34 cellular contexts compared by ENCODE assay signal in genomic region chr10:128701381-128701780, GRCh38.
"Had no signal": no experiment of that assay in that cellular context is flagged by ENCODE, and none has a peak within 500 bp of the region (broad histone marks: within the 10 kb centered on the region; RNA-seq: fewer than 3 reads in every experiment).

No MANE protein-coding gene starts in this region.

- H3K4me3 ChIP-seq: adrenal gland, ascending aorta had no signal

- H3K4me3 Mint-ChIP-seq: activated B cell treated with CpG ODN at 0.5 μM for 24 hours; activated CD4-positive, alpha-beta memory T cell treated with anti-CD3 and anti-CD28 coated beads for 36 hours; activated CD4-positive, alpha-beta T cell treated with anti-CD3 and anti-CD28 coated beads, Interleukin-2, amount 10 ng/mL, durations not matched to agents 24 days and 14 days; activated CD8-positive, alpha-beta T cell treated with anti-CD3 and anti-CD28 coated beads for 36 hours; activated naive CD4-positive, alpha-beta T cell treated with anti-CD3 and anti-CD28 coated beads for 36 hours; activated naive CD8-positive, alpha-beta T cell treated with anti-CD3 and anti-CD28 coated beads for 36 hours; activated T-cell treated with anti-CD3 and anti-CD28 coated beads, Interleukin-2, amount 50 U/mL, for 4 hours; activated T-cell treated with anti-CD3 and anti-CD28 coated beads, Interleukin-2, amount 50 U/mL, for 72 hours; activated T-helper 1 cell treated with anti-CD3 and anti-CD28 coated beads, Interleukin-12 subunit alpha, Interleukin-12 subunit beta, Interleukin-2, Interleukin-4 antibody, amounts not matched to agents 30 ng/mL and 10 ng/mL and 1 ng/mL, durations not matched to agents 14 hours and 24 hours and 36 hours; activated T-helper 17 cell treated with anti-CD3 and anti-CD28 coated beads, Interleukin-2, amount 50 U/mL, for 72 hours; brain; T-helper 1 cell treated with Interleukin-12 subunit alpha and Interleukin-12 subunit beta and Interleukin-4 antibody, amounts not matched to agents 30 μg/mL and 1 μg/mL, for 36 hours; T-helper 2 cell treated with Interferon-gamma antibody and Interleukin-4, amounts not matched to agents 5 μg/mL and 100 μg/mL, for 36 hours had no signal

- DNase-seq: activated B cell treated with CpG ODN at 0.5 μM for 24 hours; activated CD4-positive, alpha-beta memory T cell treated with anti-CD3 and anti-CD28 coated beads for 36 hours; activated CD4-positive, alpha-beta T cell treated with anti-CD3 and anti-CD28 coated beads for 4 hours; activated CD4-positive, alpha-beta T cell treated with anti-CD3 and anti-CD28 coated beads, Interleukin-2, amount 10 ng/mL, durations not matched to agents 24 days and 14 days; activated CD4-positive, alpha-beta T cell treated with anti-CD3 and anti-CD28 coated beads, Interleukin-2, amount 50 U/mL, for 1 hour; activated CD4-positive, alpha-beta T cell treated with anti-CD3 and anti-CD28 coated beads, Interleukin-2, amount 50 U/mL, for 4 hours; activated CD4-positive, CD25-positive, alpha-beta regulatory T cell treated with anti-CD3 and anti-CD28 coated beads, Interleukin-2, amount 50 U/mL, for 72 hours; activated CD8-positive, alpha-beta memory T cell treated with anti-CD3 and anti-CD28 coated beads, Interleukin-2, amount 50 U/mL, for 4 hours; activated CD8-positive, alpha-beta T cell treated with anti-CD3 and anti-CD28 coated beads for 36 hours; activated effector memory CD4-positive, alpha-beta T cell treated with anti-CD3 and anti-CD28 coated beads, Interleukin-2, amount 50 U/mL, for 16 hours; activated gamma-delta T cell treated with Interleukin-2 at 50 U/mL for 16 hours; activated naive CD4-positive, alpha-beta T cell; activated naive CD4-positive, alpha-beta T cell treated with anti-CD3 and anti-CD28 coated beads for 36 hours; activated naive CD4-positive, alpha-beta T cell treated with anti-CD3 and anti-CD28 coated beads, Interleukin-2, amount 50 U/mL, for 16 hours; activated naive CD8-positive, alpha-beta T cell treated with anti-CD3 and anti-CD28 coated beads for 36 hours; activated T-cell treated with anti-CD3 and anti-CD28 coated beads for 4 hours; activated T-cell treated with anti-CD3 and anti-CD28 coated beads, Interleukin-2, amount 50 U/mL, for 1 hour; activated T-cell treated with anti-CD3 and anti-CD28 coated beads, Interleukin-2, amount 50 U/mL, for 4 hours; activated T-cell treated with anti-CD3 and anti-CD28 coated beads, Interleukin-2, amount 50 U/mL, for 72 hours; adrenal gland; amniotic stem cell; central memory CD4-positive, alpha-beta T cell; SW 1271; T-helper 1 cell; T-helper 2 cell; T-helper 9 cell had no signal

- H3K9me3 ChIP-seq: adrenal gland, ascending aorta had no signal

- H3K4me1 Mint-ChIP-seq: activated B cell treated with CpG ODN at 0.5 μM for 24 hours; activated CD4-positive, alpha-beta T cell treated with anti-CD3 and anti-CD28 coated beads, Interleukin-2, amount 10 ng/mL, durations not matched to agents 24 days and 14 days; activated naive CD8-positive, alpha-beta T cell treated with anti-CD3 and anti-CD28 coated beads for 36 hours; activated T-helper 17 cell treated with anti-CD3 and anti-CD28 coated beads, Interleukin-2, amount 50 U/mL, for 72 hours had no signal

- H3K27ac Mint-ChIP-seq: activated B cell treated with CpG ODN at 0.5 μM for 24 hours; activated CD4-positive, alpha-beta memory T cell treated with anti-CD3 and anti-CD28 coated beads for 36 hours; activated CD4-positive, alpha-beta T cell treated with anti-CD3 and anti-CD28 coated beads, Interleukin-2, amount 10 ng/mL, durations not matched to agents 24 days and 14 days; activated CD8-positive, alpha-beta T cell treated with anti-CD3 and anti-CD28 coated beads for 36 hours; activated naive CD4-positive, alpha-beta T cell treated with anti-CD3 and anti-CD28 coated beads for 36 hours; activated naive CD4-positive, alpha-beta T cell treated with anti-CD3 and anti-CD28 coated beads, Interleukin-2, amount 50 U/mL, for 72 hours; activated naive CD8-positive, alpha-beta T cell treated with anti-CD3 and anti-CD28 coated beads for 36 hours; activated T-cell treated with anti-CD3 and anti-CD28 coated beads, Interleukin-2, amount 50 U/mL, for 72 hours; activated T-helper 1 cell treated with anti-CD3 and anti-CD28 coated beads, Interleukin-12 subunit alpha, Interleukin-12 subunit beta, Interleukin-2, Interleukin-4 antibody, amounts not matched to agents 30 ng/mL and 10 ng/mL and 1 ng/mL, durations not matched to agents 14 hours and 24 hours and 36 hours; activated T-helper 17 cell treated with anti-CD3 and anti-CD28 coated beads, Interleukin-2, amount 50 U/mL, for 72 hours; brain; T-helper 1 cell treated with Interleukin-12 subunit alpha and Interleukin-12 subunit beta and Interleukin-4 antibody, amounts not matched to agents 30 μg/mL and 1 μg/mL, for 36 hours; T-helper 2 cell treated with Interferon-gamma antibody and Interleukin-4, amounts not matched to agents 5 μg/mL and 100 μg/mL, for 36 hours had no signal

- H3K36me3 ChIP-seq: adrenal gland, ascending aorta had no signal

- H3K27ac ChIP-seq: adrenal gland, ascending aorta, VCaP had no signal

- H3K27me3 ChIP-seq: ascending aorta had no signal

- ATAC-seq: activated CD8-positive, alpha-beta T cell treated with anti-CD3 and anti-CD28 coated beads for 36 hours; activated naive CD4-positive, alpha-beta T cell treated with anti-CD3 and anti-CD28 coated beads, Interleukin-2, amount 50 U/mL, for 72 hours; activated T-cell treated with anti-CD3 and anti-CD28 coated beads, Interleukin-2, amount 50 U/mL, for 4 hours; activated T-cell treated with anti-CD3 and anti-CD28 coated beads, Interleukin-2, amount 50 U/mL, for 72 hours; activated T-helper 17 cell treated with anti-CD3 and anti-CD28 coated beads, Interleukin-2, amount 50 U/mL, for 72 hours had no signal

- H3K27me3 Mint-ChIP-seq: activated B cell treated with CpG ODN at 0.5 μM for 24 hours; activated CD4-positive, alpha-beta memory T cell treated with anti-CD3 and anti-CD28 coated beads for 36 hours; activated CD4-positive, alpha-beta T cell treated with anti-CD3 and anti-CD28 coated beads, Interleukin-2, amount 10 ng/mL, durations not matched to agents 24 days and 14 days; activated CD8-positive, alpha-beta T cell treated with anti-CD3 and anti-CD28 coated beads for 36 hours; activated naive CD8-positive, alpha-beta T cell treated with anti-CD3 and anti-CD28 coated beads for 36 hours; activated T-helper 17 cell treated with anti-CD3 and anti-CD28 coated beads, Interleukin-2, amount 50 U/mL, for 72 hours had no signal

- H3K9me3 Mint-ChIP-seq: activated B cell treated with CpG ODN at 0.5 μM for 24 hours; activated CD4-positive, alpha-beta memory T cell treated with anti-CD3 and anti-CD28 coated beads for 36 hours; activated CD4-positive, alpha-beta T cell treated with anti-CD3 and anti-CD28 coated beads, Interleukin-2, amount 10 ng/mL, durations not matched to agents 24 days and 14 days; activated CD8-positive, alpha-beta T cell treated with anti-CD3 and anti-CD28 coated beads for 36 hours; activated naive CD4-positive, alpha-beta T cell treated with anti-CD3 and anti-CD28 coated beads for 36 hours; activated naive CD4-positive, alpha-beta T cell treated with anti-CD3 and anti-CD28 coated beads, Interleukin-2, amount 50 U/mL, for 72 hours; activated naive CD8-positive, alpha-beta T cell treated with anti-CD3 and anti-CD28 coated beads for 36 hours; activated T-cell treated with anti-CD3 and anti-CD28 coated beads, Interleukin-2, amount 50 U/mL, for 4 hours; activated T-cell treated with anti-CD3 and anti-CD28 coated beads, Interleukin-2, amount 50 U/mL, for 72 hours; activated T-helper 1 cell treated with anti-CD3 and anti-CD28 coated beads, Interleukin-12 subunit alpha, Interleukin-12 subunit beta, Interleukin-2, Interleukin-4 antibody, amounts not matched to agents 30 ng/mL and 10 ng/mL and 1 ng/mL, durations not matched to agents 14 hours and 24 hours and 36 hours; activated T-helper 17 cell treated with anti-CD3 and anti-CD28 coated beads, Interleukin-2, amount 50 U/mL, for 72 hours; T-helper 1 cell treated with Interleukin-12 subunit alpha and Interleukin-12 subunit beta and Interleukin-4 antibody, amounts not matched to agents 30 μg/mL and 1 μg/mL, for 36 hours; T-helper 2 cell treated with Interferon-gamma antibody and Interleukin-4, amounts not matched to agents 5 μg/mL and 100 μg/mL, for 36 hours had no signal

- H3K4me1 ChIP-seq: adrenal gland, ascending aorta had no signal

- H3K36me3 Mint-ChIP-seq: activated CD4-positive, alpha-beta memory T cell treated with anti-CD3 and anti-CD28 coated beads for 36 hours; activated naive CD4-positive, alpha-beta T cell treated with anti-CD3 and anti-CD28 coated beads, Interleukin-2, amount 50 U/mL, for 72 hours; activated naive CD8-positive, alpha-beta T cell treated with anti-CD3 and anti-CD28 coated beads for 36 hours; brain had no signal
